8 cellular contexts compared by ENCODE assay signal in the genomic region with DNA sequence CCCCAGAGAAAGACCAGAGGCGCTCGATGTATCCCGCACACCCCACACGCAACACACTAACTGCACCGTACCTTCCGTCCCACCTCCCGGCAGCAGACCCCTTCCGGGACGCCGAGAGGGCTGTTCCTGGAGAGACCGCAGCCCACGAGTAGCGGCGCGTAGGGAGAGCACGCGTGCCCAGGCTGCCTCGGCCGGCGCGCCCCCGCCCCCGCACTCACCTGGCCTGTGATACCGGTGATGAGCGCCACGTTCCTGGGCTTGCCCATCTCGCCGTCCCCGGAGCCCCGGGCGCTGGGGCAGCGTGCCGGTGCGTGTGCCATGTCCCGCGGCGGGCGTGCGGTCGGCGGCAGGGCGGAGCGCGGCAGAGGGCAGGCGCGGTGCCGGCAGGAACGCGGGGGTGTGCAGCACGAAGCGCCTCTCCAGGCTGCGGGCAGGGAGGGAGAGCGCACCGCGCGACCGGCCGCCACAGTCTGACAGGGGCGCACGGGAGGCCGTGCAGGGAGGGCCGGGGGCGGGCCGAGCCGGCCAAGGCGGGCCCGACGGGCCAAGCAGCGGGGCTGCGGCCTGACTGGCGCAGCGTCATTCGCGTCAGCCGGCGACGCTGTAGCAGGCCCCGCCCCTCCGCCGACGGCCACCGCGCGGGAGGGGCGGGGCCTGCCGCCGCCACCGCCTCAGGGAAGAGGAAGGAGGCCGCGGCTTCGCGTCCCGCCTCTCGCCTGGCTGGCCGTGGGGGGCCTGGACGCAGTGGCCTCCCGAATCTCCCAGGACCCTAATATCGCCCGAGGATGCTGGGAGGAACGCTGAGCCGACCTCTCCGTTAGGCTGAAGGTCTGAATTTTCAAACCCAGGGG. TPM values are rescaled to one million over a fixed set of nuclear protein-coding genes. Genes with fewer than 3 reads are reported as not detected.
DNase-seq lines count a peak whose midpoint lies in the region; ATAC-seq, FAIRE-seq and TF ChIP-seq lines count a peak whose summit lies in the region.

A gene (minus strand): TSS at position 503 of the 851 bp plus-strand sequence.

- TF ChIP-seq CTCF in GM13977 (IDR thresholded peaks at IDR 0.05; ENCODE audit: extremely low read depth, insufficient read depth, missing control alignments) = no peak
- no peak for TF ChIP-seq CTCF in right atrium auricular region (IDR thresholded peaks at IDR 0.05)

- no peaks in the 10 kb centered on the region for H3K27me3 ChIP-seq in right atrium auricular region

- peaks cover 0 to 16% of the 10 kb centered on the region in 2 donors for H3K4me1 ChIP-seq in right atrium auricular region

- FAIRE-seq in urothelium cell line (lab: Jason Lieb, UNC) = no peak

- H3K9me3 ChIP-seq in right atrium auricular region = no peaks in the 10 kb centered on the region

- DNase-seq in GM13977 (ENCODE audit: low spot score) (peak; percentile 99), NCI-H1417 treated with DMSO at 0.1 percent for 48 hours (lab: John Stamatoyannopoulos, UW) (peak; percentile 14), right atrium auricular region (ENCODE audit: low spot score) (peak; percentile 84), putamen (ENCODE audit: low spot score) (peak; percentile 91), urothelium cell line (ENCODE audit: low spot score) (peak; percentile 97)

- intact Hi-C loops in T-helper 2 cell treated with Interferon-gamma antibody and Interleukin-4, amounts not matched to agents 100 ng/mL and 5 ng/mL, for 36 hours (cut with micrococcal nuclease) = loop anchor here (1.0 to 10.0 kb wide), 4 partner anchors 23 to 522 kb away; a partner anchor contains a TSS

- H3K27ac ChIP-seq in angular gyrus (ENCODE audit: low read depth, low read length) = peak within 1 kb of the TSS; percentile 73
- peak within 1 kb of the TSS; percentile 85 to 92 for H3K27ac ChIP-seq in right atrium auricular region

- peak within 1 kb of the TSS; percentile 90 to 97 for H3K4me3 ChIP-seq in right atrium auricular region

- no peaks in the 10 kb centered on the region for H3K36me3 ChIP-seq in right atrium auricular region

- ATAC-seq in HG02763 (IDR thresholded peaks at IDR 0.05; ENCODE audit: unreplicated experiment) = peak; percentile 89

- in situ Hi-C loops in GM13977 (cut with MboI; ENCODE audit: low pct_unique_long_range_greater_than_20kb, low sequenced_read_pairs, unreplicated experiment) = no loop called here

RNA-seq across cellular contexts. Expression of the gene that starts here (rescaled TPM):
- total RNA-seq in T-helper 2 cell treated with Interferon-gamma antibody and Interleukin-4, amounts not matched to agents 100 ng/mL and 5 ng/mL, for 36 hours = 24.2 and 26.0 TPM in 2 replicates
- 10 to 100 TPM; 11.1 to 11.8 TPM for total RNA-seq in right atrium auricular region

Comparison
In these comparisons a context has a peak if more than half of its experiments do, and no peak if none do; other contexts are left out.
1. Peak in every context shown above with its lines: DNase-seq, ATAC-seq, H3K4me3 ChIP-seq and H3K27ac ChIP-seq.
2. DNase-seq: peak in every context shown above with its lines; median percentile 99 in GM13977; 97 in urothelium cell line; 91 in putamen; 84 in right atrium auricular region; 14 in NCI-H1417 treated with DMSO at 0.1 percent for 48 hours.